ENCODE assay signal across 1 cellular context in genomic region chr3:184227481-184227935, GRCh38.
TF ChIP-seq lines count a peak whose summit lies in the region.

No MANE protein-coding gene starts in this region.

TF ChIP-seq in endothelial cell of umbilical vein, 7 proteins besides CTCF, POLR2A, EP300 and RAD21:
- TF ChIP-seq MYC (IDR thresholded peaks at IDR 0.05; ENCODE audit: low read depth, low read length) (no peak), GATA2 (IDR thresholded peaks at IDR 0.05; ENCODE audit: insufficient read depth, insufficient read length, low read depth, low read length) (no peak), JUN (IDR thresholded peaks at IDR 0.05; ENCODE audit: borderline replicate concordance, insufficient read depth, insufficient read length, low read depth) (no peak), EZH2 (IDR thresholded peaks at IDR 0.05; ENCODE audit: borderline replicate concordance, low read depth, low read length, severe bottlenecking) (no peak), POLR2AphosphoS5 (IDR thresholded peaks at IDR 0.05; ENCODE audit: insufficient read depth, low read depth, low read length) (no peak), FOS (IDR thresholded peaks at IDR 0.05; ENCODE audit: borderline replicate concordance, insufficient read depth, low read length) (no peak), MAX (IDR thresholded peaks at IDR 0.05; ENCODE audit: insufficient read depth, insufficient read length) (no peak)
TF ChIP-seq in endothelial cell of umbilical vein: peak in this region for 0.
